20 cellular contexts compared by ENCODE assay signal in the genomic region with DNA sequence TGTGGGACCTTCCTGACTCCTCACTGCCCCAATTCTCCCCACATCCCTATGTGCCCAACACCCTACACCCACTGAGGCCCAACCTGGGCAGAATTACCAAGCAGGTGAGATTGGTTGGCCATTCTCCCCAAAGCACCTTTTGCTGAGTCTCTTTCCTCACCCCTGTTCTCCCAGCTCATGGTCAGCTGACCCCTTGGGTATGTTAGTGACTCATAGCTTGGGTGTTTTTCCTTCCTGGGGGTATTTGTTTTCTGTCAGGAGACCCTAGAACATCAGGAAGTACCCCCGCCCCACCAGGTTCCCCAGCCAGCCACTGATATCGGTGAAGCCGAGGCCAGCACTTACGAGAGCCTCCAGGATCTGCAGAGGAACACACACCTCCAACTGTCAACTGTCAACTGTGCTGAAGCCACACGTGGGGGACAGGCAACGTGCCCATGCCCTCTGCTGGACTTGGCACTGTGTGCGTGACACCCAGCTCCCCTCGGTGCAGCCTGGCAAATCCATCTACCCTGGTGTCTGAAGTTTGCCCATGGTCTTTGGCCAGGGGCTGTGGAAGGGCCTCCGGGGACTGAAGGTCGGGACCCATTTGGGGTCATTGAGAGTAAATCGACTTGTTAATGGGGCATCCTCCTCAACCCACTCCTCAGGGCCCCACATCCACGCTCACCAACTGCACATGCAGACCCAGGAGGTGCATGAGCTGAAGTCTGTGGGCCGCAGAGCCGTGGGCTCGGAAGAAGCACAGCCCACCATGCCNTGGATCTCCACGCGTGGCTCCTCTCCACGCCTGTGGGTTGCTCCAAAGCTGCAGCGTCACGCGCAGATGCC. TPM values are rescaled to one million over a fixed set of nuclear protein-coding genes. Genes with fewer than 3 reads are reported as not detected.
DNase-seq lines count a peak whose midpoint lies in the region; FAIRE-seq and TF ChIP-seq lines count a peak whose summit lies in the region.
"Had no signal": no experiment of that assay in that cellular context is flagged by ENCODE, and none has a peak within 500 bp of the region (broad histone marks: within the 10 kb centered on the region; RNA-seq: fewer than 3 reads in every experiment).

No MANE protein-coding gene starts in this region.

- no peak overlapping the region for H3K27ac Mint-ChIP-seq in chondrocyte (ENCODE audit: unreplicated experiment)
- H3K27ac Mint-ChIP-seq: activated naive CD8-positive, alpha-beta T cell treated with anti-CD3 and anti-CD28 coated beads for 36 hours; activated T-helper 1 cell treated with anti-CD3 and anti-CD28 coated beads, Interleukin-12 subunit alpha, Interleukin-12 subunit beta, Interleukin-2, Interleukin-4 antibody, amounts not matched to agents 30 ng/mL and 10 ng/mL and 1 ng/mL, durations not matched to agents 14 hours and 24 hours and 36 hours; IgD-negative memory B cell; stimulated activated naive B cell treated with anti-CD40 and anti-IgM and Interleukin-4, amounts not matched to agents 10 μg/mL and 1 μg/mL and 100 μg/mL, for 72 hours had no signal

- H3K36me3 ChIP-seq in kidney (ENCODE audit: control insufficient read depth in 1 of 2, insufficient read depth in 2 of 2, low read length in 2 of 2) = no peaks in the 10 kb centered on the region
- no peaks in the 10 kb centered on the region for H3K36me3 ChIP-seq in sigmoid colon
- H3K36me3 ChIP-seq in effector memory CD4-positive, alpha-beta T cell (ENCODE audit: control insufficient read depth, insufficient read depth, low read length) = no peaks in the 10 kb centered on the region
- H3K36me3 ChIP-seq: thoracic aorta had no signal

- peak; percentile 68 for DNase-seq in chondrocyte (ENCODE audit: low spot score)
- DNase-seq in kidney = peak; percentile 59
- peak; percentile 56 for DNase-seq in sigmoid colon
- DNase-seq in NCI-H2081 (lab: John Stamatoyannopoulos, UW) = no peak
- no peak for DNase-seq in effector memory CD4-positive, alpha-beta T cell
- no peak for DNase-seq in NCI-H446 treated with DMSO at 0.1 percent for 48 hours (lab: John Stamatoyannopoulos, UW)
- no peak for DNase-seq in HT-29 (ENCODE audit: low spot score)
- DNase-seq: activated CD4-positive, alpha-beta T cell treated with anti-CD3 and anti-CD28 coated beads for 4 hours; activated naive CD8-positive, alpha-beta T cell treated with anti-CD3 and anti-CD28 coated beads for 36 hours; DMS 273 treated with DMSO at 0.1 percent for 48 hours; MM.1S; NCI-H1417 treated with DMSO at 0.1 percent for 48 hours; NCI-H69; stimulated activated naive B cell treated with anti-CD40 and anti-IgM and Interleukin-4, amounts not matched to agents 10 μg/mL and 1 μg/mL and 100 μg/mL, for 72 hours had no signal

- FAIRE-seq in kidney (lab: Jason Lieb, UNC) = no peak
- FAIRE-seq: H54, keratinocyte had no signal

- H3K4me3 ChIP-seq in kidney (ENCODE audit: low read length in 2 of 2) (no peak overlapping the region), sigmoid colon (no peak overlapping the region)
- H3K4me3 ChIP-seq in effector memory CD4-positive, alpha-beta T cell (ENCODE audit: insufficient read depth, low read depth, low read length, poor library complexity, severe bottlenecking) = no peak overlapping the region
- H3K4me3 ChIP-seq: thoracic aorta had no signal

- peaks cover 0 to 2% (median 0%) of the 10 kb centered on the region in 3 donors for H3K27me3 ChIP-seq in sigmoid colon
- no peaks in the 10 kb centered on the region for H3K27me3 ChIP-seq in effector memory CD4-positive, alpha-beta T cell (replicated peaks; ENCODE audit: control insufficient read depth, insufficient read depth, low read length, poor library complexity, severe bottlenecking)

- H3K27me3 Mint-ChIP-seq in chondrocyte (ENCODE audit: low read depth) = peaks cover 6% of the 10 kb centered on the region
- H3K27me3 Mint-ChIP-seq: activated naive CD8-positive, alpha-beta T cell treated with anti-CD3 and anti-CD28 coated beads for 36 hours had no signal

- H3K27ac ChIP-seq in kidney (ENCODE audit: low read depth in 2 of 2, low read length in 2 of 2) (no peak overlapping the region), sigmoid colon (no peak overlapping the region)
- no peak overlapping the region for H3K27ac ChIP-seq in effector memory CD4-positive, alpha-beta T cell (ENCODE audit: insufficient read depth, low read length, poor library complexity, severe bottlenecking)
- H3K27ac ChIP-seq: thoracic aorta had no signal

- no peak overlapping the region for H3K9ac ChIP-seq in kidney (ENCODE audit: low read length in 2 of 2)

- intact Hi-C loops in kidney (cut with DNase I) (no loop called here), sigmoid colon (cut with DNase I) (no loop called here)

- peaks cover 3% of the 10 kb centered on the region for H3K4me1 Mint-ChIP-seq in chondrocyte (ENCODE audit: low read depth)
- H3K4me1 Mint-ChIP-seq: activated naive CD8-positive, alpha-beta T cell treated with anti-CD3 and anti-CD28 coated beads for 36 hours; IgD-negative memory B cell had no signal

- TF ChIP-seq CTCF in chondrocyte (IDR thresholded peaks at IDR 0.05) (no peak), kidney (IDR thresholded peaks at IDR 0.05; ENCODE audit: borderline replicate concordance, extremely low read depth, insufficient read depth) (no peak), sigmoid colon (IDR thresholded peaks at IDR 0.05) (no peak)

- WGBS in sigmoid colon, 2 donors = 81 to 88% methylated on average over 21 of the region's 21 CpGs

- no peak for TF ChIP-seq RAD21 in Ishikawa (IDR thresholded peaks at IDR 0.05; ENCODE audit: low read depth)

- no peak overlapping the region for H3K4me3 Mint-ChIP-seq in chondrocyte (ENCODE audit: unreplicated experiment)
- H3K4me3 Mint-ChIP-seq: activated naive CD8-positive, alpha-beta T cell treated with anti-CD3 and anti-CD28 coated beads for 36 hours; activated T-helper 1 cell treated with anti-CD3 and anti-CD28 coated beads, Interleukin-12 subunit alpha, Interleukin-12 subunit beta, Interleukin-2, Interleukin-4 antibody, amounts not matched to agents 30 ng/mL and 10 ng/mL and 1 ng/mL, durations not matched to agents 14 hours and 24 hours and 36 hours; IgD-negative memory B cell; stimulated activated naive B cell treated with anti-CD40 and anti-IgM and Interleukin-4, amounts not matched to agents 10 μg/mL and 1 μg/mL and 100 μg/mL, for 72 hours had no signal

- TF ChIP-seq POLR2A in sigmoid colon (IDR thresholded peaks at IDR 0.05) = no peak

- H3K36me3 Mint-ChIP-seq in chondrocyte (ENCODE audit: low read depth) = no peaks in the 10 kb centered on the region
- H3K36me3 Mint-ChIP-seq: activated naive CD8-positive, alpha-beta T cell treated with anti-CD3 and anti-CD28 coated beads for 36 hours; IgD-negative memory B cell; stimulated activated naive B cell treated with anti-CD40 and anti-IgM and Interleukin-4, amounts not matched to agents 10 μg/mL and 1 μg/mL and 100 μg/mL, for 72 hours had no signal

- H3K9me3 ChIP-seq in kidney (ENCODE audit: control insufficient read depth in 1 of 2, low read length in 2 of 2) (no peaks in the 10 kb centered on the region), sigmoid colon (no peaks in the 10 kb centered on the region)
- no peaks in the 10 kb centered on the region for H3K9me3 ChIP-seq in effector memory CD4-positive, alpha-beta T cell (ENCODE audit: control insufficient read depth, low read length)
- H3K9me3 ChIP-seq: thoracic aorta had no signal

- no peaks in the 10 kb centered on the region for H3K4me1 ChIP-seq in kidney (ENCODE audit: control insufficient read depth in 1 of 2, insufficient read depth in 1 of 2, low read depth in 1 of 2, low read length in 2 of 2)
- no peaks in the 10 kb centered on the region for H3K4me1 ChIP-seq in sigmoid colon
- H3K4me1 ChIP-seq in effector memory CD4-positive, alpha-beta T cell (ENCODE audit: control insufficient read depth, insufficient read depth, low read length, poor library complexity, severe bottlenecking) = no peaks in the 10 kb centered on the region

- TF ChIP-seq EP300 in Ishikawa (IDR thresholded peaks at IDR 0.05; ENCODE audit: borderline replicate concordance) (no peak), sigmoid colon (IDR thresholded peaks at IDR 0.05) (no peak)

- H3K9me3 Mint-ChIP-seq in chondrocyte (ENCODE audit: low read depth) = no peaks in the 10 kb centered on the region
- H3K9me3 Mint-ChIP-seq: activated naive CD8-positive, alpha-beta T cell treated with anti-CD3 and anti-CD28 coated beads for 36 hours; activated T-helper 1 cell treated with anti-CD3 and anti-CD28 coated beads, Interleukin-12 subunit alpha, Interleukin-12 subunit beta, Interleukin-2, Interleukin-4 antibody, amounts not matched to agents 30 ng/mL and 10 ng/mL and 1 ng/mL, durations not matched to agents 14 hours and 24 hours and 36 hours; IgD-negative memory B cell; stimulated activated naive B cell treated with anti-CD40 and anti-IgM and Interleukin-4, amounts not matched to agents 10 μg/mL and 1 μg/mL and 100 μg/mL, for 72 hours had no signal

TF ChIP-seq in Ishikawa, 13 proteins besides CTCF, POLR2A, EP300 and RAD21:
- TF ChIP-seq TEAD4 (IDR thresholded peaks at IDR 0.05) = no peak
- TF ChIP-seq, protein P1, sequence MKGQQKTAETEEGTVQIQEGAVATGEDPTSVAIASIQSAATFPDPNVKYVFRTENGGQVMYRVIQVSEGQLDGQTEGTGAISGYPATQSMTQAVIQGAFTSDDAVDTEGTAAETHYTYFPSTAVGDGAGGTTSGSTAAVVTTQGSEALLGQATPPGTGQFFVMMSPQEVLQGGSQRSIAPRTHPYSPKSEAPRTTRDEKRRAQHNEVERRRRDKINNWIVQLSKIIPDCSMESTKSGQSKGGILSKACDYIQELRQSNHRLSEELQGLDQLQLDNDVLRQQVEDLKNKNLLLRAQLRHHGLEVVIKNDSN (IDR thresholded peaks at IDR 0.05) = peak; percentile 39; the same call in 1 of the 2 replicates

RNA-seq across cellular contexts. Expression of gene METRNL, which starts 53.1 kb away (rescaled TPM):
- total RNA-seq in chondrocyte (63.8 to 79.4 TPM (median 64.7 TPM) in 3 replicates), kidney (61.5 TPM), sigmoid colon (10 to 100 TPM; 26.8 to 53.6 (median 29.8) TPM)
- polyA plus RNA-seq in kidney (ENCODE audit: insufficient read depth, low read depth, low replicate concordance) (107 TPM), sigmoid colon (100 to 1,000 TPM in 1 of 3 donors, 10 to 100 TPM in 2; 93.1 to 116 (median 99.6) TPM)
- 143 and 203 TPM in 2 replicates for total RNA-seq in HT-29 (2014; rRNA removed; shearing (Covaris generic))

Comparison
In these comparisons a context has a peak if more than half of its experiments do, and no peak if none do; other contexts are left out.
1. DNase-seq: peak in chondrocyte (single experiment), kidney (single experiment) and sigmoid colon (single experiment); none in NCI-H2081 (0 of 2), effector memory CD4-positive, alpha-beta T cell (0 of 3), NCI-H446 treated with DMSO at 0.1 percent for 48 hours (single experiment) and HT-29 (single experiment).